ENCODE assay signal across 8 cellular contexts in the genomic region with DNA sequence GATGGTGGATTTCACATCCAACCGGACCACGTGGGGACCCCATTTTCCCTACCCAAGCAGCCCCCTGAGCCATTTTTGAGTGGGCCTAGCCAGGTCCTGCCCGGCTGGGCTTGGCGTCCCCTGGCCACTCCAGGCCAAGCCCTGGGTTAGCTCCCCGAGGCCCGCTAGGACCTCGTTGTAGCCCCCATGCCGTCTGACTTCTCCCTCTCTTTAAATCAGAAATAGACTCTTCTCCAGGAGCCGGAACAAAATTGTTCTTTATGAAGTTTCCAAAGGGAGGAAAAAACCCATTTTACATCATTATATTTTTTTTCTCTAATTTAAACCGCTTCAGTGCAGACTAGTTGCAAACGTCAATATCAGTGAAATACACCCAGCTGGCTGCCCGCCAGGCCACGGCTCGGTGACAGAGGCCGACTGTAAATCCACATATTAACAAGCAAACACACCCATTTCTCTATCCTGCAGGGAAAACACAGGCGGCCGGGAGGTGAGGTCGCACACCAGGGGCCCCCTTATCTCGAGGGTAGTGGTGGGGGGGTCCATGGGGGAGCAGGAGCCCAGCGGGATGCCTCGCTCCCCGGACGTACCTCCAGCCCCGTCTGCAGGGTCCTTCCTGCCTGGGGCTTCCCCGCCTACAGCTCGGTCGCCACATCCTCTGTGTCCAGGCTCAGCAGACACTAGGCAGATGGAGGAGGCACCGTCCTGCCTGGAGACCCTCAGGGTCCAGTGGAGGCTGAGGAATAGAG.
A peak's percentile ranks its signal among the peaks of the same experiment; 100 is the strongest.
DNase-seq lines count a peak whose midpoint lies in the region; ATAC-seq and TF ChIP-seq lines count a peak whose summit lies in the region.

No MANE protein-coding gene starts in this region.

- H3K4me3 ChIP-seq in OCI-LY7 (ENCODE audit: low read depth, low read length, poor library complexity, severe bottlenecking) = no peak overlapping the region

- no peaks in the 10 kb centered on the region for H3K9me3 ChIP-seq in OCI-LY7 (ENCODE audit: low read length)

- H3K27me3 Mint-ChIP-seq in immature natural killer cell (ENCODE audit: low read depth in 3 of 3) = peaks cover 2 to 6% (median 3%) of the 10 kb centered on the region in 3 donors
- H3K27me3 Mint-ChIP-seq in HFFc6 (ENCODE audit: insufficient read depth) = peaks cover 3% of the 10 kb centered on the region

- no peaks in the 10 kb centered on the region for H3K9me2 ChIP-seq in OCI-LY7 (ENCODE audit: insufficient read depth, low read length)

- DNase-seq in D341Med (ENCODE audit: low spot score) (peak; percentile 66), LoVo (ENCODE audit: low spot score) (peak; percentile 85), immature natural killer cell (peak; percentile 56 to 69 (median 60)), glomerular visceral epithelial cell (ENCODE audit: extremely low spot score) (no peak), OCI-LY7 (ENCODE audit: low spot score) (no peak), HFFc6 (no peak)
- peak; percentile 45 for DNase-seq in activated T-cell treated with anti-CD3 and anti-CD28 coated beads, Interleukin-2, amount 50 U/mL, for 1 hour

- peak overlapping the region; percentile 69 to 87 (median 85) for H3K4me3 Mint-ChIP-seq in immature natural killer cell
- no peak overlapping the region for H3K4me3 Mint-ChIP-seq in HFFc6

- H3K9me3 Mint-ChIP-seq in immature natural killer cell (no peaks in the 10 kb centered on the region), HFFc6 (no peaks in the 10 kb centered on the region)

- H2AFZ ChIP-seq in OCI-LY7 (ENCODE audit: low read length) = no peak overlapping the region

- no TSS peak for BruUV-seq in OCI-LY7 (replicated peaks; lab: Mats Ljungman, UMichigan)

- H3K4me2 ChIP-seq in OCI-LY7 (ENCODE audit: low read length) = no peak overlapping the region

- H4K20me1 ChIP-seq in OCI-LY7 (ENCODE audit: insufficient read depth, low read length) = no peaks in the 10 kb centered on the region

- TF ChIP-seq CTCF in OCI-LY7 (conservative IDR thresholded peaks at IDR 0.05; ENCODE audit: low read length) (no peak), HFFc6 (IDR thresholded peaks at IDR 0.05) (no peak)

- peak overlapping the region; percentile 48 to 93 (median 90) for H3K27ac Mint-ChIP-seq in immature natural killer cell
- H3K27ac Mint-ChIP-seq in HFFc6 = no peak overlapping the region

- intact Hi-C loops in OCI-LY7 (cut with micrococcal nuclease; ENCODE audit: unreplicated experiment) = no loop called here

- H3K4me1 Mint-ChIP-seq in immature natural killer cell (peaks cover 34 to 41% of the 10 kb centered on the region in 2 donors), HFFc6 (ENCODE audit: low read depth) (no peaks in the 10 kb centered on the region)

- no peaks in the 10 kb centered on the region for H3K79me2 ChIP-seq in OCI-LY7 (ENCODE audit: insufficient read depth, low read depth, low read length)

- CTCF ChIA-PET in OCI-LY7 (lab: Charles Lee; ENCODE audit: unreplicated experiment) = no interaction called here

- ATAC-seq in HG03280 (IDR thresholded peaks at IDR 0.05; ENCODE audit: unreplicated experiment) = no peak

- no peak overlapping the region for H3K27ac ChIP-seq in OCI-LY7 (ENCODE audit: low read depth, low read length, poor library complexity, severe bottlenecking)

- H3K36me3 ChIP-seq in OCI-LY7 (ENCODE audit: insufficient read depth, low read length) = no peaks in the 10 kb centered on the region

- no peaks in the 10 kb centered on the region for H3K4me1 ChIP-seq in OCI-LY7 (ENCODE audit: insufficient read depth, low read length, poor library complexity, severe bottlenecking)

- H3K36me3 Mint-ChIP-seq in immature natural killer cell (no peaks in the 10 kb centered on the region), HFFc6 (ENCODE audit: low read depth) (no peaks in the 10 kb centered on the region)

- POLR2A ChIA-PET in OCI-LY7 (lab: Charles Lee) = no interaction called here

Comparison
In these comparisons a context has a peak if more than half of its experiments do, and no peak if none do; other contexts are left out.
1. DNase-seq: peak in D341Med (single experiment), LoVo (single experiment), activated T-cell treated with anti-CD3 and anti-CD28 coated beads, Interleukin-2, amount 50 U/mL, for 1 hour (single experiment) and immature natural killer cell (3 of 3); none in glomerular visceral epithelial cell (single experiment), OCI-LY7 (single experiment) and HFFc6 (single experiment).